In genomic region chr14:52270059-52270458, GRCh38 we compare ENCODE assay signal across 8 cellular contexts. TPM values are rescaled to one million over a fixed set of nuclear protein-coding genes. Genes with fewer than 3 reads are reported as not detected.
"Had no signal": no experiment of that assay in that cellular context is flagged by ENCODE, and none has a peak within 500 bp of the region (broad histone marks: within the 10 kb centered on the region; RNA-seq: fewer than 3 reads in every experiment).

No MANE protein-coding gene starts in this region.

RNA-seq across cellular contexts. Expression of gene PTGDR, which starts 2.6 kb away (rescaled TPM):
- total RNA-seq: activated B cell treated with CpG ODN at 0.5 μM for 24 hours; activated naive CD4-positive, alpha-beta T cell treated with anti-CD3 and anti-CD28 coated beads for 36 hours; activated T-helper 1 cell treated with anti-CD3 and anti-CD28 coated beads, Interleukin-12 subunit alpha, Interleukin-12 subunit beta, Interleukin-2, Interleukin-4 antibody, amounts not matched to agents 30 ng/mL and 10 ng/mL and 1 ng/mL, durations not matched to agents 14 hours and 24 hours and 36 hours; astrocyte; endothelial cell of umbilical vein; fibroblast of lung; renal cortical epithelial cell; SK-MEL-5 had no signal
- polyA plus RNA-seq: endothelial cell of umbilical vein had no signal

RNA-seq across cellular contexts. Expression of gene PTGER2, which starts 44.1 kb away (rescaled TPM):
- total RNA-seq: astrocyte, endothelial cell of umbilical vein, SK-MEL-5 had no signal
- polyA plus RNA-seq: endothelial cell of umbilical vein had no signal
